22 cellular contexts compared by ENCODE assay signal in the genomic region with DNA sequence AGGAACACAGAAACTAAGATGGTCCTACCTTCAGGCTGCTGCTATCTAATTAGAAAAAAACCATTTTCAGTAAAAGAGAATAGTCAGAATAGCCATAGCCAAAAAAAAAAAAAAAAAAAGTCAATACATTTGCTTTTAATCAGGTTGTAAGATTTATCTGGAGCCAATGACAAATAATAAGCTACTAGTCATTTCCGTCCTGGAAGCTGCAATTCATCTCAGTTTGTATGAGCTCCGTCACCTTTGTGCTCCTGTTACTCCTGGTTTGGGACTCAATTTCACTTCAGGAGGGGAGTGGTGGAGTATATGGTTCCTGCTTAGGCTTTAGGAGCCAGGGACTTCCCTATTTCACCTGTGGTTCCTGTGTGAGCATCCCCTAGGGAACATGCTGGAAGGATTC.
"Had no signal": no experiment of that assay in that cellular context is flagged by ENCODE, and none has a peak within 500 bp of the region (broad histone marks: within the 10 kb centered on the region; RNA-seq: fewer than 3 reads in every experiment).

No MANE protein-coding gene starts in this region.

- ATAC-seq: activated CD4-positive, alpha-beta T cell treated with anti-CD3 and anti-CD28 coated beads for 36 hours; activated T-helper 17 cell treated with anti-CD3 and anti-CD28 coated beads, Interleukin-2, amount 50 U/mL, for 72 hours; heart right ventricle; left colon; naive thymus-derived CD8-positive, alpha-beta T cell; stimulated activated naive B cell treated with anti-CD40 and anti-IgM and Interleukin-4, amounts not matched to agents 10 μg/mL and 1 μg/mL and 100 μg/mL, for 72 hours had no signal

- H3K4me1 ChIP-seq: sigmoid colon, upper lobe of left lung had no signal

- H3K4me3 ChIP-seq: cardiac muscle cell, heart right ventricle, sigmoid colon, smooth muscle cell, upper lobe of left lung had no signal

- H3K27ac ChIP-seq: cardiac muscle cell, heart right ventricle, sigmoid colon, upper lobe of left lung had no signal

- H3K9me3 ChIP-seq: sigmoid colon, upper lobe of left lung had no signal

- H3K36me3 ChIP-seq: cardiac muscle cell, heart right ventricle, sigmoid colon, upper lobe of left lung had no signal

- H3K4me2 ChIP-seq: smooth muscle cell had no signal

- DNase-seq: activated CD4-positive, alpha-beta T cell treated with anti-CD3 and anti-CD28 coated beads for 36 hours; activated CD4-positive, alpha-beta T cell treated with anti-CD3 and anti-CD28 coated beads, Interleukin-2, amount 50 U/mL, for 4 hours; activated CD8-positive, alpha-beta memory T cell treated with anti-CD3 and anti-CD28 coated beads for 24 hours; activated CD8-positive, alpha-beta memory T cell treated with anti-CD3 and anti-CD28 coated beads, Interleukin-2, amount 50 U/mL, for 4 hours; activated T-cell treated with anti-CD3 and anti-CD28 coated beads, Interleukin-2, amount 50 U/mL, for 24 hours; dermis blood vessel endothelial cell; effector CD8-positive, alpha-beta T cell; erythroblast; heart right ventricle; islet precursor cell; left colon; naive thymus-derived CD8-positive, alpha-beta T cell; retina; sigmoid colon; stimulated activated CD4-positive, alpha-beta T cell treated with anti-CD3 and anti-CD28 coated beads, Interleukin-15, amount 100 ng/mL, for 24 hours; stimulated activated CD8-positive, alpha-beta memory T cell treated with anti-CD3 and anti-CD28 coated beads, Interleukin-4, amount 100 ng/mL, for 48 hours; stimulated activated naive B cell treated with anti-CD40 and anti-IgM and Interleukin-4, amounts not matched to agents 10 μg/mL and 1 μg/mL and 100 μg/mL, for 72 hours; T-helper 9 cell; upper lobe of left lung had no signal

- H3K27me3 ChIP-seq: cardiac muscle cell, heart right ventricle, sigmoid colon, upper lobe of left lung had no signal
